In genomic region chr18:79537758-79538157, GRCh38 we compare ENCODE assay signal across 29 cellular contexts.
"Had no signal": no experiment of that assay in that cellular context is flagged by ENCODE, and none has a peak within 500 bp of the region (broad histone marks: within the 10 kb centered on the region; RNA-seq: fewer than 3 reads in every experiment).

No MANE protein-coding gene starts in this region.

- H3K36me3 Mint-ChIP-seq: activated naive CD4-positive, alpha-beta T cell treated with anti-CD3 and anti-CD28 coated beads, Interleukin-2, amount 10 ng/mL, durations not matched to agents 7 days and 5 days; activated naive CD8-positive, alpha-beta T cell had no signal

- H3K4me1 Mint-ChIP-seq: activated CD4-positive, alpha-beta T cell treated with anti-CD3 and anti-CD28 coated beads, Interleukin-2, amount 10 ng/mL, durations not matched to agents 24 days and 14 days; activated naive CD4-positive, alpha-beta T cell treated with anti-CD3 and anti-CD28 coated beads, Interleukin-2, amount 10 ng/mL, durations not matched to agents 7 days and 5 days; activated naive CD8-positive, alpha-beta T cell treated with anti-CD3 and anti-CD28 coated beads, Interleukin-2, amount 50 U/mL, for 24 hours; central memory CD8-positive, alpha-beta T cell had no signal

- DNase-seq: activated CD4-positive, alpha-beta T cell treated with anti-CD3 and anti-CD28 coated beads for 1 hour; activated CD4-positive, alpha-beta T cell treated with anti-CD3 and anti-CD28 coated beads, Interleukin-2, amount 10 ng/mL, durations not matched to agents 24 days and 14 days; activated CD4-positive, alpha-beta T cell treated with anti-CD3 and anti-CD28 coated beads, Interleukin-2, amount 50 U/mL, for 4 hours; activated CD4-positive, CD25-positive, alpha-beta regulatory T cell; activated CD8-positive, alpha-beta T cell treated with anti-CD3 and anti-CD28 coated beads for 36 hours; activated effector memory CD4-positive, alpha-beta T cell treated with Interleukin-2 at 50 U/mL for 16 hours; activated naive CD4-positive, alpha-beta T cell treated with anti-CD3 and anti-CD28 coated beads, Interleukin-2, amount 10 ng/mL, durations not matched to agents 7 days and 5 days; activated naive CD8-positive, alpha-beta T cell treated with anti-CD3 and anti-CD28 coated beads, Interleukin-2, amount 50 U/mL, for 24 hours; anterior cingulate cortex; NCI-H1092 treated with DMSO at 0.1 percent for 48 hours; NCI-H1417; NCI-H146; NCI-H187; NCI-H2029 treated with DMSO at 0.1 percent for 48 hours; NCI-H2107; NCI-H2171; NCI-H510A; NCI-H526; NCI-H748 treated with DMSO at 0.1 percent for 48 hours; NK-92 treated with Interleukin-12 subunit alpha and Interleukin-12 subunit beta, amount 100 ng/mL, for 24 hours; PC-3; RPMI8226; SIG-M5; T1000; WERI-Rb-1 had no signal

- H3K4me3 Mint-ChIP-seq: activated CD4-positive, alpha-beta T cell treated with anti-CD3 and anti-CD28 coated beads, Interleukin-2, amount 10 ng/mL, durations not matched to agents 24 days and 14 days; activated CD8-positive, alpha-beta T cell treated with anti-CD3 and anti-CD28 coated beads for 36 hours; activated naive CD4-positive, alpha-beta T cell treated with anti-CD3 and anti-CD28 coated beads, Interleukin-2, amount 10 ng/mL, durations not matched to agents 7 days and 5 days; activated naive CD8-positive, alpha-beta T cell; activated naive CD8-positive, alpha-beta T cell treated with anti-CD3 and anti-CD28 coated beads, Interleukin-2, amount 50 U/mL, for 24 hours; activated T-helper 1 cell treated with anti-CD3 and anti-CD28 coated beads, Interleukin-12 subunit alpha, Interleukin-12 subunit beta, Interleukin-2, Interleukin-4 antibody, amounts not matched to agents 30 ng/mL and 10 ng/mL and 1 ng/mL, durations not matched to agents 14 hours and 24 hours and 36 hours; central memory CD8-positive, alpha-beta T cell had no signal

- H3K9me3 Mint-ChIP-seq: activated T-helper 1 cell treated with anti-CD3 and anti-CD28 coated beads, Interleukin-12 subunit alpha, Interleukin-12 subunit beta, Interleukin-2, Interleukin-4 antibody, amounts not matched to agents 30 ng/mL and 10 ng/mL and 1 ng/mL, durations not matched to agents 14 hours and 24 hours and 36 hours had no signal

- H3K27ac Mint-ChIP-seq: activated CD4-positive, alpha-beta T cell treated with anti-CD3 and anti-CD28 coated beads, Interleukin-2, amount 10 ng/mL, durations not matched to agents 24 days and 14 days; activated CD8-positive, alpha-beta T cell treated with anti-CD3 and anti-CD28 coated beads for 36 hours; activated naive CD4-positive, alpha-beta T cell treated with anti-CD3 and anti-CD28 coated beads, Interleukin-2, amount 10 ng/mL, durations not matched to agents 7 days and 5 days; activated naive CD8-positive, alpha-beta T cell; activated naive CD8-positive, alpha-beta T cell treated with anti-CD3 and anti-CD28 coated beads, Interleukin-2, amount 50 U/mL, for 24 hours; activated T-helper 1 cell treated with anti-CD3 and anti-CD28 coated beads, Interleukin-12 subunit alpha, Interleukin-12 subunit beta, Interleukin-2, Interleukin-4 antibody, amounts not matched to agents 30 ng/mL and 10 ng/mL and 1 ng/mL, durations not matched to agents 14 hours and 24 hours and 36 hours had no signal

- H3K27me3 Mint-ChIP-seq: activated CD8-positive, alpha-beta T cell treated with anti-CD3 and anti-CD28 coated beads for 36 hours; activated naive CD8-positive, alpha-beta T cell; activated naive CD8-positive, alpha-beta T cell treated with anti-CD3 and anti-CD28 coated beads, Interleukin-2, amount 50 U/mL, for 24 hours; central memory CD8-positive, alpha-beta T cell had no signal

- ATAC-seq: activated CD8-positive, alpha-beta T cell treated with anti-CD3 and anti-CD28 coated beads for 36 hours; activated naive CD8-positive, alpha-beta T cell treated with anti-CD3 and anti-CD28 coated beads, Interleukin-2, amount 50 U/mL, for 24 hours; PC-3; Right ventricle myocardium inferior had no signal
